41 cellular contexts compared by ENCODE assay signal in genomic region chr10:105806-106205, GRCh38. TPM values are rescaled to one million over a fixed set of nuclear protein-coding genes. Genes with fewer than 3 reads are reported as not detected.
"Had no signal": no experiment of that assay in that cellular context is flagged by ENCODE, and none has a peak within 500 bp of the region (broad histone marks: within the 10 kb centered on the region; RNA-seq: fewer than 3 reads in every experiment).

No MANE protein-coding gene starts in this region.

- ATAC-seq: activated naive CD8-positive, alpha-beta T cell treated with anti-CD3 and anti-CD28 coated beads, Interleukin-2, amount 50 U/mL, for 24 hours; activated T-cell treated with anti-CD3 and anti-CD28 coated beads, Interleukin-2, amount 50 U/mL, for 4 hours; activated T-cell treated with anti-CD3 and anti-CD28 coated beads, Interleukin-2, amount 50 U/mL, for 72 hours had no signal

- DNase-seq: activated B cell treated with CpG ODN at 0.5 μM for 24 hours; activated CD4-positive, alpha-beta memory T cell treated with anti-CD3 and anti-CD28 coated beads for 36 hours; activated CD4-positive, alpha-beta T cell treated with anti-CD3 and anti-CD28 coated beads for 4 hours; activated CD4-positive, alpha-beta T cell treated with anti-CD3 and anti-CD28 coated beads, Interleukin-2, amount 50 U/mL, for 1 hour; activated CD4-positive, alpha-beta T cell treated with anti-CD3 and anti-CD28 coated beads, Interleukin-2, amount 50 U/mL, for 4 hours; activated CD4-positive, CD25-positive, alpha-beta regulatory T cell treated with anti-CD3 and anti-CD28 coated beads, Interleukin-2, amount 50 U/mL, for 72 hours; activated CD8-positive, alpha-beta memory T cell treated with anti-CD3 and anti-CD28 coated beads, Interleukin-2, amount 50 U/mL, for 4 hours; activated effector memory CD4-positive, alpha-beta T cell treated with Interleukin-2 at 50 U/mL for 16 hours; activated gamma-delta T cell; activated naive CD4-positive, alpha-beta T cell treated with anti-CD3 and anti-CD28 coated beads, Interleukin-2, amount 10 ng/mL, durations not matched to agents 7 days and 5 days; activated naive CD4-positive, alpha-beta T cell treated with Interleukin-2 at 50 U/mL for 16 hours; activated naive CD8-positive, alpha-beta T cell treated with anti-CD3 and anti-CD28 coated beads, Interleukin-2, amount 10 ng/mL, durations not matched to agents 7 days and 5 days; activated naive CD8-positive, alpha-beta T cell treated with anti-CD3 and anti-CD28 coated beads, Interleukin-2, amount 50 U/mL, for 24 hours; activated T-cell treated with anti-CD3 and anti-CD28 coated beads for 4 hours; activated T-cell treated with anti-CD3 and anti-CD28 coated beads, Interleukin-2, amount 50 U/mL, for 1 hour; activated T-cell treated with anti-CD3 and anti-CD28 coated beads, Interleukin-2, amount 50 U/mL, for 4 hours; activated T-cell treated with anti-CD3 and anti-CD28 coated beads, Interleukin-2, amount 50 U/mL, for 72 hours; amygdala; anterior cingulate cortex; caudate nucleus; cerebellar nuclear complex; SW 1271; T-helper 1 cell; T-helper 2 cell; T-helper 9 cell had no signal

- H3K4me1 Mint-ChIP-seq: activated naive CD4-positive, alpha-beta T cell treated with anti-CD3 and anti-CD28 coated beads, Interleukin-2, amount 50 U/mL, for 24 hours; brain had no signal

- H3K27me3 Mint-ChIP-seq: activated CD4-positive, alpha-beta memory T cell treated with anti-CD3 and anti-CD28 coated beads for 36 hours; activated naive CD4-positive, alpha-beta T cell treated with anti-CD3 and anti-CD28 coated beads, Interleukin-2, amount 10 ng/mL, durations not matched to agents 7 days and 5 days; activated naive CD8-positive, alpha-beta T cell; brain had no signal

- H3K9me3 Mint-ChIP-seq: activated CD4-positive, alpha-beta memory T cell treated with anti-CD3 and anti-CD28 coated beads for 36 hours; activated naive CD4-positive, alpha-beta T cell treated with anti-CD3 and anti-CD28 coated beads, Interleukin-2, amount 50 U/mL, for 24 hours; activated naive CD8-positive, alpha-beta T cell treated with anti-CD3 and anti-CD28 coated beads, Interleukin-2, amount 50 U/mL, for 24 hours; activated T-cell treated with anti-CD3 and anti-CD28 coated beads, Interleukin-2, amount 50 U/mL, for 4 hours; activated T-cell treated with anti-CD3 and anti-CD28 coated beads, Interleukin-2, amount 50 U/mL, for 72 hours; activated T-helper 1 cell treated with anti-CD3 and anti-CD28 coated beads, Interleukin-12 subunit alpha, Interleukin-12 subunit beta, Interleukin-2, Interleukin-4 antibody, amounts not matched to agents 30 ng/mL and 10 ng/mL and 1 ng/mL, durations not matched to agents 14 hours and 24 hours and 36 hours; activated T-helper 2 cell treated with anti-CD3 and anti-CD28 coated beads, Interferon-gamma antibody, Interleukin-2, Interleukin-4, amounts not matched to agents 10 μg/mL and 5 μg/mL and 100 μg/mL, durations not matched to agents 14 hours and 24 hours and 36 hours; central memory CD8-positive, alpha-beta T cell; T-helper 1 cell treated with Interleukin-12 subunit alpha and Interleukin-12 subunit beta and Interleukin-4 antibody, amounts not matched to agents 30 μg/mL and 1 μg/mL, for 36 hours had no signal

- H3K27ac ChIP-seq: cardiac muscle cell, VCaP had no signal

- H3K27me3 ChIP-seq: cardiac muscle cell had no signal

- H3K36me3 Mint-ChIP-seq: activated CD4-positive, alpha-beta memory T cell treated with anti-CD3 and anti-CD28 coated beads for 36 hours; activated naive CD4-positive, alpha-beta T cell treated with anti-CD3 and anti-CD28 coated beads, Interleukin-2, amount 10 ng/mL, durations not matched to agents 7 days and 5 days; activated naive CD4-positive, alpha-beta T cell treated with anti-CD3 and anti-CD28 coated beads, Interleukin-2, amount 50 U/mL, for 24 hours; activated naive CD8-positive, alpha-beta T cell; activated naive CD8-positive, alpha-beta T cell treated with anti-CD3 and anti-CD28 coated beads, Interleukin-2, amount 10 ng/mL, durations not matched to agents 7 days and 5 days; brain had no signal

- H3K27ac Mint-ChIP-seq: activated B cell treated with CpG ODN at 0.5 μM for 24 hours; activated CD4-positive, alpha-beta memory T cell treated with anti-CD3 and anti-CD28 coated beads for 36 hours; activated CD4-positive, alpha-beta T cell treated with anti-CD3 and anti-CD28 coated beads, Interleukin-2, amount 10 ng/mL, durations not matched to agents 24 days and 14 days; activated naive CD4-positive, alpha-beta T cell treated with anti-CD3 and anti-CD28 coated beads, Interleukin-2, amount 10 ng/mL, durations not matched to agents 7 days and 5 days; activated naive CD4-positive, alpha-beta T cell treated with anti-CD3 and anti-CD28 coated beads, Interleukin-2, amount 50 U/mL, for 24 hours; activated naive CD8-positive, alpha-beta T cell; activated naive CD8-positive, alpha-beta T cell treated with anti-CD3 and anti-CD28 coated beads, Interleukin-2, amount 10 ng/mL, durations not matched to agents 7 days and 5 days; activated naive CD8-positive, alpha-beta T cell treated with anti-CD3 and anti-CD28 coated beads, Interleukin-2, amount 50 U/mL, for 24 hours; activated T-cell treated with anti-CD3 and anti-CD28 coated beads, Interleukin-2, amount 50 U/mL, for 72 hours; activated T-helper 1 cell treated with anti-CD3 and anti-CD28 coated beads, Interleukin-12 subunit alpha, Interleukin-12 subunit beta, Interleukin-2, Interleukin-4 antibody, amounts not matched to agents 30 ng/mL and 10 ng/mL and 1 ng/mL, durations not matched to agents 14 hours and 24 hours and 36 hours; activated T-helper 2 cell treated with anti-CD3 and anti-CD28 coated beads, Interferon-gamma antibody, Interleukin-2, Interleukin-4, amounts not matched to agents 10 μg/mL and 5 μg/mL and 100 μg/mL, durations not matched to agents 14 hours and 24 hours and 36 hours; brain; T-helper 1 cell treated with Interleukin-12 subunit alpha and Interleukin-12 subunit beta and Interleukin-4 antibody, amounts not matched to agents 30 μg/mL and 1 μg/mL, for 36 hours; T-helper 2 cell treated with Interferon-gamma antibody and Interleukin-4, amounts not matched to agents 5 μg/mL and 100 μg/mL, for 36 hours had no signal

- FAIRE-seq: astrocyte, bronchial epithelial cell, TTC549 had no signal

- H3K36me3 ChIP-seq: cardiac muscle cell had no signal

- H3K4me3 Mint-ChIP-seq: activated B cell treated with CpG ODN at 0.5 μM for 24 hours; activated CD4-positive, alpha-beta memory T cell treated with anti-CD3 and anti-CD28 coated beads for 36 hours; activated CD4-positive, alpha-beta T cell treated with anti-CD3 and anti-CD28 coated beads, Interleukin-2, amount 10 ng/mL, durations not matched to agents 24 days and 14 days; activated naive CD4-positive, alpha-beta T cell treated with anti-CD3 and anti-CD28 coated beads, Interleukin-2, amount 10 ng/mL, durations not matched to agents 7 days and 5 days; activated naive CD4-positive, alpha-beta T cell treated with anti-CD3 and anti-CD28 coated beads, Interleukin-2, amount 50 U/mL, for 24 hours; activated naive CD8-positive, alpha-beta T cell; activated naive CD8-positive, alpha-beta T cell treated with anti-CD3 and anti-CD28 coated beads, Interleukin-2, amount 10 ng/mL, durations not matched to agents 7 days and 5 days; activated naive CD8-positive, alpha-beta T cell treated with anti-CD3 and anti-CD28 coated beads, Interleukin-2, amount 50 U/mL, for 24 hours; activated T-cell treated with anti-CD3 and anti-CD28 coated beads, Interleukin-2, amount 50 U/mL, for 4 hours; activated T-cell treated with anti-CD3 and anti-CD28 coated beads, Interleukin-2, amount 50 U/mL, for 72 hours; activated T-helper 1 cell treated with anti-CD3 and anti-CD28 coated beads, Interleukin-12 subunit alpha, Interleukin-12 subunit beta, Interleukin-2, Interleukin-4 antibody, amounts not matched to agents 30 ng/mL and 10 ng/mL and 1 ng/mL, durations not matched to agents 14 hours and 24 hours and 36 hours; brain; central memory CD8-positive, alpha-beta T cell; T-helper 1 cell treated with Interleukin-12 subunit alpha and Interleukin-12 subunit beta and Interleukin-4 antibody, amounts not matched to agents 30 μg/mL and 1 μg/mL, for 36 hours; T-helper 2 cell treated with Interferon-gamma antibody and Interleukin-4, amounts not matched to agents 5 μg/mL and 100 μg/mL, for 36 hours had no signal

- H3K4me3 ChIP-seq: cardiac muscle cell had no signal

RNA-seq across cellular contexts. Expression of gene TUBB8, which starts 56.7 kb away (rescaled TPM):
- total RNA-seq: activated B cell treated with CpG ODN at 0.5 μM for 24 hours; activated CD4-positive, alpha-beta memory T cell treated with anti-CD3 and anti-CD28 coated beads for 36 hours; activated CD4-positive, alpha-beta T cell treated with anti-CD3 and anti-CD28 coated beads, Interleukin-2, amount 10 ng/mL, durations not matched to agents 24 days and 14 days; activated CD8-positive, alpha-beta memory T cell treated with anti-CD3 and anti-CD28 coated beads for 36 hours; activated naive CD8-positive, alpha-beta T cell treated with anti-CD3 and anti-CD28 coated beads, Interleukin-2, amount 10 ng/mL, durations not matched to agents 7 days and 5 days; activated T-cell treated with anti-CD3 and anti-CD28 coated beads, Interleukin-2, amount 50 U/mL, for 4 hours; activated T-cell treated with anti-CD3 and anti-CD28 coated beads, Interleukin-2, amount 50 U/mL, for 72 hours; activated T-helper 1 cell treated with anti-CD3 and anti-CD28 coated beads, Interleukin-12 subunit alpha, Interleukin-12 subunit beta, Interleukin-2, Interleukin-4 antibody, amounts not matched to agents 30 ng/mL and 10 ng/mL and 1 ng/mL, durations not matched to agents 14 hours and 24 hours and 36 hours; activated T-helper 2 cell treated with anti-CD3 and anti-CD28 coated beads, Interferon-gamma antibody, Interleukin-2, Interleukin-4, amounts not matched to agents 10 μg/mL and 5 μg/mL and 100 μg/mL, durations not matched to agents 14 hours and 24 hours and 36 hours; astrocyte; bronchial epithelial cell; chondrocyte had no signal
- polyA plus RNA-seq: cardiac muscle cell had no signal
